ENCODE assay signal across 11 cellular contexts in the genomic region with DNA sequence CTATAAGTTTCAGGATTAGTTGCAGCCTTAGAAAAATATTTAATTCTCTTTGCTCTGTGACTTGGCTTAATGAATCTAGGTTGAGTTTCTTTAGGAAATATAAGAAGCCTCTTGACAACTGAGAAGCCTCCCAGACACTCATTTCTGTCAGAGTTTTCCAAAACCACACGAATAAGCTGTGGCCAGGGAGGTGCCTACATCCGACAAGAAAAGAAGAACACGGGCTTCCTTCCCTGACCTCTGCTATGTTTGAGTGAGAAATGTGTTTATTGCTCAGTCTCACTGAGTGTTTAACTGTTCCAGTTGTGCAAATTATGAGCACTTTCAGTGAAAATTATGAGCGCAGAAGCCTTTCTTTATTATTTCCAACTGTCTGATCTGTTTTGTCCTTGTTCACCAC.
A peak's percentile ranks its signal among the peaks of the same experiment; 100 is the strongest.
DNase-seq lines count a peak whose midpoint lies in the region; ATAC-seq and TF ChIP-seq lines count a peak whose summit lies in the region.
"Had no signal": no experiment of that assay in that cellular context is flagged by ENCODE, and none has a peak within 500 bp of the region (broad histone marks: within the 10 kb centered on the region; RNA-seq: fewer than 3 reads in every experiment).

No MANE protein-coding gene starts in this region.

- H3K27ac ChIP-seq in CD4-positive, CD25-positive, alpha-beta regulatory T cell (ENCODE audit: insufficient read depth, low read length, poor library complexity, severe bottlenecking): no peak overlapping the region
- no peak overlapping the region for H3K27ac ChIP-seq in RWPE1
- H3K27ac ChIP-seq: ovary had no signal

- H3K4me3 Mint-ChIP-seq in CD4-positive, CD25-positive, alpha-beta regulatory T cell: peak overlapping the region; percentile 32 to 87 (median 66)
- peak overlapping the region; percentile 74; the same call in 1 of the 2 replicates for H3K4me3 Mint-ChIP-seq in HFFc6
- H3K4me3 Mint-ChIP-seq in activated naive CD8-positive, alpha-beta T cell treated with anti-CD3 and anti-CD28 coated beads, Interleukin-2, amount 10 ng/mL, durations not matched to agents 7 days and 5 days: peak overlapping the region; percentile 76
- peak overlapping the region; percentile 37 to 92 (median 91) for H3K4me3 Mint-ChIP-seq in naive B cell

- H3K4me1 ChIP-seq in CD4-positive, CD25-positive, alpha-beta regulatory T cell (ENCODE audit: control insufficient read depth, insufficient read depth, low read length, poor library complexity, severe bottlenecking): no peaks in the 10 kb centered on the region

- peaks cover 0 to 8% (median 5%) of the 10 kb centered on the region in 4 donors for H3K4me1 Mint-ChIP-seq in CD4-positive, CD25-positive, alpha-beta regulatory T cell
- peaks cover 31% of the 10 kb centered on the region for H3K4me1 Mint-ChIP-seq in HFFc6 (ENCODE audit: low read depth)
- H3K4me1 Mint-ChIP-seq in activated naive CD8-positive, alpha-beta T cell treated with anti-CD3 and anti-CD28 coated beads, Interleukin-2, amount 10 ng/mL, durations not matched to agents 7 days and 5 days: peaks cover 7% of the 10 kb centered on the region
- H3K4me1 Mint-ChIP-seq in naive B cell: peaks cover 10 to 14% (median 13%) of the 10 kb centered on the region in 3 donors

- H3K27me3 ChIP-seq in CD4-positive, CD25-positive, alpha-beta regulatory T cell (ENCODE audit: control insufficient read depth, insufficient read depth, low read length): peaks cover 12% of the 10 kb centered on the region
- H3K27me3 ChIP-seq: ovary had no signal

- H3K27ac Mint-ChIP-seq in CD4-positive, CD25-positive, alpha-beta regulatory T cell: no peak overlapping the region
- H3K27ac Mint-ChIP-seq in HFFc6: no peak overlapping the region
- H3K27ac Mint-ChIP-seq in activated naive CD8-positive, alpha-beta T cell treated with anti-CD3 and anti-CD28 coated beads, Interleukin-2, amount 10 ng/mL, durations not matched to agents 7 days and 5 days: no peak overlapping the region
- H3K27ac Mint-ChIP-seq in naive B cell: no peak overlapping the region

- POLR2A ChIA-PET in activated naive CD8-positive, alpha-beta T cell treated with anti-CD3 and anti-CD28 coated beads, Interleukin-2, amount 10 ng/mL, durations not matched to agents 7 days and 5 days (lab: Charles Lee): no interaction called here
- POLR2A ChIA-PET in RWPE1 (lab: Yijun Ruan, JAX; ENCODE audit: low non-redundant PET): no interaction called here

- CTCF ChIA-PET in RWPE1 (lab: Yijun Ruan, JAX): interaction anchor here (0.7 to 1.0 kb wide), 2 partner anchors 74 to 1963 kb away, joined by 3 read pairs; no protein-coding TSS in a partner anchor

- TF ChIP-seq CTCF in HFFc6 (IDR thresholded peaks at IDR 0.05) (no peak), RWPE1 (conservative IDR thresholded peaks at IDR 0.05; ENCODE audit: low read depth) (no peak)

- H3K36me3 Mint-ChIP-seq in CD4-positive, CD25-positive, alpha-beta regulatory T cell: no peaks in the 10 kb centered on the region
- H3K36me3 Mint-ChIP-seq in HFFc6 (ENCODE audit: low read depth) (no peaks in the 10 kb centered on the region), naive B cell (no peaks in the 10 kb centered on the region)
- H3K36me3 Mint-ChIP-seq in activated naive CD8-positive, alpha-beta T cell treated with anti-CD3 and anti-CD28 coated beads, Interleukin-2, amount 10 ng/mL, durations not matched to agents 7 days and 5 days: no peaks in the 10 kb centered on the region

- H3K4me3 ChIP-seq in CD4-positive, CD25-positive, alpha-beta regulatory T cell (ENCODE audit: low read depth, low read length): no peak overlapping the region

- no peaks in the 10 kb centered on the region for H3K9me3 ChIP-seq in CD4-positive, CD25-positive, alpha-beta regulatory T cell (ENCODE audit: control insufficient read depth in 2 of 2, low read length in 2 of 2)
- H3K9me3 ChIP-seq: ovary had no signal

- H3K36me3 ChIP-seq in CD4-positive, CD25-positive, alpha-beta regulatory T cell (ENCODE audit: control insufficient read depth, insufficient read depth, low read length): no peaks in the 10 kb centered on the region
- H3K36me3 ChIP-seq: ovary had no signal

- no peaks in the 10 kb centered on the region for H3K9me3 Mint-ChIP-seq in CD4-positive, CD25-positive, alpha-beta regulatory T cell
- H3K9me3 Mint-ChIP-seq in HFFc6 (peaks cover 4% of the 10 kb centered on the region; the same call in 1 of the 2 replicates), naive B cell (no peaks in the 10 kb centered on the region)
- H3K9me3 Mint-ChIP-seq in activated naive CD8-positive, alpha-beta T cell treated with anti-CD3 and anti-CD28 coated beads, Interleukin-2, amount 10 ng/mL, durations not matched to agents 7 days and 5 days: no peaks in the 10 kb centered on the region

- no peak for DNase-seq in CD4-positive, CD25-positive, alpha-beta regulatory T cell
- no peak for DNase-seq in HFFc6
- DNase-seq in activated naive CD8-positive, alpha-beta T cell treated with anti-CD3 and anti-CD28 coated beads, Interleukin-2, amount 10 ng/mL, durations not matched to agents 7 days and 5 days: no peak
- no peak for DNase-seq in naive B cell
- no peak for DNase-seq in NCI-H187 treated with DMSO at 0.1 percent for 48 hours (lab: John Stamatoyannopoulos, UW)
- no peak for DNase-seq in stimulated activated CD4-positive, alpha-beta T cell treated with anti-CD3 and anti-CD28 coated beads, Interleukin-2, amount 100 ng/mL, for 24 hours
- no peak for DNase-seq in RWPE1 (ENCODE audit: low spot score)
- DNase-seq: effector CD4-positive, alpha-beta T cell; NCI-H526 treated with DMSO at 0.1 percent for 48 hours had no signal

- ATAC-seq in CD4-positive, CD25-positive, alpha-beta regulatory T cell (ENCODE audit: low read depth in 2 of 2): no peak
- ATAC-seq in activated naive CD8-positive, alpha-beta T cell treated with anti-CD3 and anti-CD28 coated beads, Interleukin-2, amount 10 ng/mL, durations not matched to agents 7 days and 5 days (ENCODE audit: low read depth): no peak
- ATAC-seq in naive B cell (ENCODE audit: low read depth in 2 of 2) (no peak), GM18511 (IDR thresholded peaks at IDR 0.05; ENCODE audit: unreplicated experiment) (no peak)

- peaks cover 48% of the 10 kb centered on the region for H3K27me3 Mint-ChIP-seq in CD4-positive, CD25-positive, alpha-beta regulatory T cell
- H3K27me3 Mint-ChIP-seq in HFFc6 (ENCODE audit: insufficient read depth): peaks cover 11% of the 10 kb centered on the region
- peaks cover 55% of the 10 kb centered on the region for H3K27me3 Mint-ChIP-seq in activated naive CD8-positive, alpha-beta T cell treated with anti-CD3 and anti-CD28 coated beads, Interleukin-2, amount 10 ng/mL, durations not matched to agents 7 days and 5 days
- peaks cover 46 to 64% (median 61%) of the 10 kb centered on the region in 3 donors for H3K27me3 Mint-ChIP-seq in naive B cell
